In genomic region chr12:26746315-26746714, GRCh38 we compare ENCODE assay signal across 12 cellular contexts.
DNase-seq lines count a peak whose midpoint lies in the region; ATAC-seq and TF ChIP-seq lines count a peak whose summit lies in the region.
"Had no signal": no experiment of that assay in that cellular context is flagged by ENCODE, and none has a peak within 500 bp of the region (broad histone marks: within the 10 kb centered on the region; RNA-seq: fewer than 3 reads in every experiment).

No MANE protein-coding gene starts in this region.

- CTCF ChIA-PET in GM10248 (lab: Yijun Ruan, JAX), result interaction anchor here (1.0 to 1.9 kb wide), 2 partner anchors 8 to 18 kb away, joined by 4 to 7 read pairs; no protein-coding TSS in a partner anchor

- POLR2A ChIA-PET in GM10248 (lab: Yijun Ruan, JAX), result no interaction called here

- H3K27me3 ChIP-seq in rectal smooth muscle tissue (ENCODE audit: control insufficient read depth, insufficient read depth, low read length), result no peaks in the 10 kb centered on the region
- H3K27me3 ChIP-seq: pancreas had no signal

- peaks cover 23% of the 10 kb centered on the region for H3K4me1 ChIP-seq in rectal smooth muscle tissue (ENCODE audit: control insufficient read depth, insufficient read depth, low read length)

- H3K4me3 ChIP-seq in rectal smooth muscle tissue (ENCODE audit: low read length), result no peak overlapping the region
- H3K4me3 ChIP-seq: pancreas had no signal

- no peak for ATAC-seq in HG02642 (IDR thresholded peaks at IDR 0.05; ENCODE audit: poor library complexity, unreplicated experiment)

- peak; percentile 15 for DNase-seq in GM10248 (ENCODE audit: extremely low spot score)
- DNase-seq in NCI-H526 (lab: John Stamatoyannopoulos, UW), result peak; percentile 95 to 96
- DNase-seq in pons (ENCODE audit: low spot score), result no peak
- DNase-seq in stimulated activated CD4-positive, alpha-beta T cell treated with anti-CD3 and anti-CD28 coated beads, Interleukin-4, amount 100 ng/mL, for 4 hours, result no peak
- no peak for DNase-seq in activated naive CD4-positive, alpha-beta T cell (lab: John Stamatoyannopoulos, UW)
- DNase-seq: hippocampal formation, NCI-H524 treated with DMSO at 0.1 percent for 48 hours, pancreas had no signal

- H3K27ac ChIP-seq in cingulate gyrus (ENCODE audit: low read depth, low read length), result peak overlapping the region; percentile 11
- peak overlapping the region; percentile 73 for H3K27ac ChIP-seq in rectal smooth muscle tissue (ENCODE audit: low read depth, low read length)
- H3K27ac ChIP-seq: pancreas, VCaP had no signal

- no peaks in the 10 kb centered on the region for H3K36me3 ChIP-seq in rectal smooth muscle tissue (ENCODE audit: control insufficient read depth, insufficient read depth, low read length)
- H3K36me3 ChIP-seq: pancreas had no signal

- no peak for TF ChIP-seq CTCF in GM10248 (IDR thresholded peaks at IDR 0.05; ENCODE audit: control extremely low read depth, extremely low read depth, low read depth, missing control alignments)

- no peak overlapping the region for H3K9ac ChIP-seq in rectal smooth muscle tissue (ENCODE audit: low read length)

Comparison
In these comparisons a context has a peak if more than half of its experiments do, and no peak if none do; other contexts are left out.
1. DNase-seq: peak in GM10248 (single experiment) and NCI-H526 (2 of 2); none in pons (single experiment), stimulated activated CD4-positive, alpha-beta T cell treated with anti-CD3 and anti-CD28 coated beads, Interleukin-4, amount 100 ng/mL, for 4 hours (0 of 2) and activated naive CD4-positive, alpha-beta T cell (0 of 4).